ENCODE assay signal across 26 cellular contexts in the genomic region with DNA sequence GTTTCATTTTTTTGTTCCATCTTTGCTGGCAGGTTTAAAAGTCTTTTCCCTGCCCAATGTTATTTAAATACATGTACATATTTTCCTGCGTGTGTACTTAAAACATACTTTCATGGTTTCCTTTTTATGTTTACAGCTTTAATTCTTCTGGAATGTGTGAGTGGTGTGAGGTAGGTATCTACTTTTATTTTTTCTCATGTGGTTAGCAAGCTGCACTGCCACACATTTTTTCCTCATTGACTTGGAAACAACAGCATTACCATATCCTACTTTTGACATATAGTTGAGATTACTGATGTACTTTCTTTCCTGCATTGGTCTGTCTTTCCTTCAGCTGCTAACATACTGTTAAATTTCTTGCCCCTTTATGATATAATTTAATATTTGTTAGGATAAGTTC. TPM values are rescaled to one million over a fixed set of nuclear protein-coding genes. Genes with fewer than 3 reads are reported as not detected.
"Had no signal": no experiment of that assay in that cellular context is flagged by ENCODE, and none has a peak within 500 bp of the region (broad histone marks: within the 10 kb centered on the region; RNA-seq: fewer than 3 reads in every experiment).

No MANE protein-coding gene starts in this region.

- H3K9me3 ChIP-seq: pancreas, right lobe of liver, upper lobe of left lung, uterus had no signal

- DNase-seq: effector memory CD4-positive, alpha-beta T cell; foreskin fibroblast; immature natural killer cell; kidney; left cardiac atrium; left ventricle myocardium inferior; lower lobe of right lung; midbrain; occipital lobe; pancreas; right lobe of liver; spleen; stimulated activated CD4-positive, alpha-beta T cell treated with anti-CD3 and anti-CD28 coated beads, Interleukin-15, amount 100 ng/mL, for 24 hours; stimulated activated CD4-positive, alpha-beta T cell treated with anti-CD3 and anti-CD28 coated beads, Interleukin-1b, Interleukin-23, amount 100 ng/mL, for 48 hours; stimulated activated CD4-positive, alpha-beta T cell treated with anti-CD3 and anti-CD28 coated beads, Interleukin-4, amount 100 ng/mL, for 24 hours; tibial artery; upper lobe of left lung; uterus had no signal

- H3K4me3 ChIP-seq: gastroesophageal sphincter, left ventricle myocardium inferior, lower lobe of right lung, neural progenitor cell, pancreas, right lobe of liver, spleen, tibial artery, upper lobe of left lung, uterus had no signal

- H3K4me1 ChIP-seq: neural progenitor cell, right lobe of liver, uterus had no signal

- H3K27ac ChIP-seq: gastroesophageal sphincter, left ventricle myocardium inferior, lower lobe of right lung, neural progenitor cell, pancreas, right lobe of liver, spleen, tibial artery, upper lobe of left lung, uterus had no signal

- H3K27me3 ChIP-seq: gastroesophageal sphincter, neural progenitor cell, pancreas, right lobe of liver, tibial artery, upper lobe of left lung, uterus had no signal

- H3K4me3 Mint-ChIP-seq: immature natural killer cell; memory B cell; natural killer cell treated with Interleukin-12 subunit alpha and Interleukin-12 subunit beta and Interleukin-15 and Interleukin-18, amount 100 ng/mL, for 72 hours; neural progenitor cell; stimulated activated memory B cell treated with anti-CD40 and anti-IgM and Interleukin-4, amounts not matched to agents 10 μg/mL and 1 μg/mL and 100 μg/mL, for 72 hours; stimulated activated naive CD8-positive, alpha-beta T cell treated with anti-CD3 and anti-CD28 coated beads, Interleukin-15, Interleukin-2, amounts not matched to agents 100 ng/mL and 50 ng/mL, for 24 hours had no signal

- H3K4me1 Mint-ChIP-seq: immature natural killer cell; memory B cell; stimulated activated memory B cell treated with anti-CD40 and anti-IgM and Interleukin-4, amounts not matched to agents 10 μg/mL and 1 μg/mL and 100 μg/mL, for 72 hours had no signal

- H3K27ac Mint-ChIP-seq: immature natural killer cell; memory B cell; natural killer cell treated with Interleukin-12 subunit alpha and Interleukin-12 subunit beta and Interleukin-15 and Interleukin-18, amount 100 ng/mL, for 72 hours; neural progenitor cell; progenitor cell of endocrine pancreas; stimulated activated memory B cell treated with anti-CD40 and anti-IgM and Interleukin-4, amounts not matched to agents 10 μg/mL and 1 μg/mL and 100 μg/mL, for 72 hours; stimulated activated naive CD8-positive, alpha-beta T cell treated with anti-CD3 and anti-CD28 coated beads, Interleukin-15, Interleukin-2, amounts not matched to agents 100 ng/mL and 50 ng/mL, for 24 hours had no signal

- H3K36me3 Mint-ChIP-seq: immature natural killer cell; natural killer cell treated with Interleukin-12 subunit alpha and Interleukin-12 subunit beta and Interleukin-15 and Interleukin-18, amount 100 ng/mL, for 72 hours; neural progenitor cell; stimulated activated memory B cell treated with anti-CD40 and anti-IgM and Interleukin-4, amounts not matched to agents 10 μg/mL and 1 μg/mL and 100 μg/mL, for 72 hours had no signal

- H3K36me3 ChIP-seq: gastroesophageal sphincter, left ventricle myocardium inferior, lower lobe of right lung, neural progenitor cell, pancreas, right lobe of liver, spleen, tibial artery, upper lobe of left lung, uterus had no signal

- H3K9me3 Mint-ChIP-seq: immature natural killer cell; natural killer cell treated with Interleukin-12 subunit alpha and Interleukin-12 subunit beta and Interleukin-15 and Interleukin-18, amount 100 ng/mL, for 72 hours had no signal

- ATAC-seq: esophagus mucosa; gastroesophageal sphincter; left cardiac atrium; lower lobe of right lung; natural killer cell treated with Interleukin-12 subunit alpha and Interleukin-12 subunit beta and Interleukin-15 and Interleukin-18, amount 100 ng/mL, for 72 hours; pancreas; right lobe of liver; stimulated activated memory B cell treated with anti-CD40 and anti-IgM and Interleukin-4, amounts not matched to agents 10 μg/mL and 1 μg/mL and 100 μg/mL, for 72 hours had no signal

RNA-seq across cellular contexts. Expression of a gene that starts 51.4 kb away (rescaled TPM):
- total RNA-seq: progenitor cell of endocrine pancreas had no signal
